In genomic region chr16:79509906-79510305, GRCh38 we compare ENCODE assay signal across 18 cellular contexts.
"Had no signal": no experiment of that assay in that cellular context is flagged by ENCODE, and none has a peak within 500 bp of the region (broad histone marks: within the 10 kb centered on the region; RNA-seq: fewer than 3 reads in every experiment).

No MANE protein-coding gene starts in this region.

- H3K36me3 ChIP-seq: colonic mucosa, lower lobe of right lung, ovary, thyroid gland, vagina had no signal

- ATAC-seq: left colon; natural killer cell; stimulated activated effector memory CD8-positive, alpha-beta T cell treated with anti-CD3 and anti-CD28 coated beads, Interleukin-12 subunit alpha, Interleukin-12 subunit beta, amount 100 ng/mL, for 72 hours; stimulated activated naive CD8-positive, alpha-beta T cell treated with anti-CD3 and anti-CD28 coated beads, Interleukin-15, Interleukin-2, amounts not matched to agents 100 U/mL and 50 U/mL, for 24 hours had no signal

- DNase-seq: colonic mucosa; dermis blood vessel endothelial cell; effector memory CD4-positive, alpha-beta T cell; immature natural killer cell; islet precursor cell; kidney glomerular epithelial cell; lower lobe of right lung; natural killer cell; occipital lobe; ovary; stimulated activated CD4-positive, alpha-beta T cell treated with anti-CD3 and anti-CD28 coated beads, Interleukin-2, amount 100 ng/mL, for 24 hours; stimulated activated CD4-positive, alpha-beta T cell treated with anti-CD3 and anti-CD28 coated beads, Interleukin-4, amount 100 ng/mL, for 24 hours; stimulated activated naive CD8-positive, alpha-beta T cell treated with anti-CD3 and anti-CD28 coated beads, Interleukin-15, Interleukin-2, amounts not matched to agents 100 U/mL and 50 U/mL, for 24 hours; trophoblast cell had no signal

- H3K4me3 ChIP-seq: colonic mucosa, lower lobe of right lung, ovary, thyroid gland, vagina had no signal

- H3K9me3 ChIP-seq: colonic mucosa, lower lobe of right lung, ovary, thyroid gland, vagina had no signal

- H3K9me3 Mint-ChIP-seq: natural killer cell; stimulated activated effector memory CD8-positive, alpha-beta T cell treated with anti-CD3 and anti-CD28 coated beads, Interleukin-12 subunit alpha, Interleukin-12 subunit beta, amount 100 ng/mL, for 72 hours had no signal

- H3K4me3 Mint-ChIP-seq: immature natural killer cell; natural killer cell; stimulated activated effector memory CD8-positive, alpha-beta T cell treated with anti-CD3 and anti-CD28 coated beads, Interleukin-12 subunit alpha, Interleukin-12 subunit beta, amount 100 ng/mL, for 72 hours had no signal

- H3K4me1 ChIP-seq: colonic mucosa, thyroid gland had no signal

- H3K27ac ChIP-seq: lower lobe of right lung, ovary, thyroid gland, vagina had no signal

- H3K27ac Mint-ChIP-seq: immature natural killer cell; natural killer cell; stimulated activated effector memory CD8-positive, alpha-beta T cell treated with anti-CD3 and anti-CD28 coated beads, Interleukin-12 subunit alpha, Interleukin-12 subunit beta, amount 100 ng/mL, for 72 hours had no signal

- H3K36me3 Mint-ChIP-seq: natural killer cell; stimulated activated effector memory CD8-positive, alpha-beta T cell treated with anti-CD3 and anti-CD28 coated beads, Interleukin-12 subunit alpha, Interleukin-12 subunit beta, amount 100 ng/mL, for 72 hours had no signal

- H3K27me3 ChIP-seq: colonic mucosa, ovary, thyroid gland, vagina had no signal

- H3K4me1 Mint-ChIP-seq: immature natural killer cell; natural killer cell; stimulated activated effector memory CD8-positive, alpha-beta T cell treated with anti-CD3 and anti-CD28 coated beads, Interleukin-12 subunit alpha, Interleukin-12 subunit beta, amount 100 ng/mL, for 72 hours had no signal
